In the genomic region with DNA sequence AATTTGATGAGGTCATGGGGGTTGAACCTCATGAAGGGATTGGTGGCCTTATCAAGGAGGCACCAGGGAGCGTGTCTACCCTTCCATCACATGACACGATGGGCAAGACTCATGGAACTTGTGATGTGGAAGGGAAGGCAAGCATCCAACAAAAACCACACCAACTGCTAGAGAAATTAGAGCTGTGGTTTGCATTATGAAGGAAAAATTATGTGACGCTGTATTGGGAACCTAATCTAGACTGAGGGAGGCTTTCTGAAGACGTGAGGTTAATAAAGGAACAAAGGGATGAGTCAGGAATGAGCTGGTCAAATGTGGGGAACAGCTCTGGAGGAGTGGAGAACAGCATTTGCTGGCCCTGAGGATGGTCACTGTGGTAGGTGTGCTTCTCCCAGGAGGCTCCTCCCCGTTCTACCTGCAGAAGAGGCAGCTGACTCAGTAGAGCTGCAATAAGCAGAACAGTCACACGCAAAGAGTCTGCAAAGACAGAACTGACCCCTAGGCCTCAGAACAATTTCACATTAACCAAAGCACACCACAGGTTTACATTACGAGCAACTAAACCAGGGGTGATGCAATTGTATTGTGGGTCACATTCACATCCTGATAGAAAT, we compare ENCODE assay signal across 18 cellular contexts.
DNase-seq lines count a peak whose midpoint lies in the region; ATAC-seq and TF ChIP-seq lines count a peak whose summit lies in the region.
"Had no signal": no experiment of that assay in that cellular context is flagged by ENCODE, and none has a peak within 500 bp of the region (broad histone marks: within the 10 kb centered on the region; RNA-seq: fewer than 3 reads in every experiment).

No MANE protein-coding gene starts in this region.

- in situ Hi-C loops in astrocyte of the spinal cord (cut with HindIII; ENCODE audit: low sequenced_read_pairs): no loop called here

- H3K27ac Mint-ChIP-seq in HFFc6: peak overlapping the region; percentile 83
- H3K27ac Mint-ChIP-seq: activated T-helper 17 cell treated with anti-CD3 and anti-CD28 coated beads, Interleukin-2, amount 50 U/mL, for 72 hours; T-helper 2 cell treated with Interferon-gamma antibody and Interleukin-4, amounts not matched to agents 5 μg/mL and 100 μg/mL, for 36 hours had no signal

- peaks cover 28% of the 10 kb centered on the region for H3K4me1 Mint-ChIP-seq in HFFc6 (ENCODE audit: low read depth)
- H3K4me1 Mint-ChIP-seq: activated T-helper 17 cell treated with anti-CD3 and anti-CD28 coated beads, Interleukin-2, amount 50 U/mL, for 72 hours had no signal

- no peaks in the 10 kb centered on the region for H3K9me3 Mint-ChIP-seq in HFFc6
- H3K9me3 Mint-ChIP-seq: activated T-helper 17 cell treated with anti-CD3 and anti-CD28 coated beads, Interleukin-2, amount 50 U/mL, for 72 hours; T-helper 2 cell treated with Interferon-gamma antibody and Interleukin-4, amounts not matched to agents 5 μg/mL and 100 μg/mL, for 36 hours had no signal

- H3K4me3 Mint-ChIP-seq in HFFc6: peak overlapping the region; percentile 1; the same call in 1 of the 2 replicates
- H3K4me3 Mint-ChIP-seq: activated T-helper 17 cell treated with anti-CD3 and anti-CD28 coated beads, Interleukin-2, amount 50 U/mL, for 72 hours; T-helper 2 cell treated with Interferon-gamma antibody and Interleukin-4, amounts not matched to agents 5 μg/mL and 100 μg/mL, for 36 hours had no signal

- TF ChIP-seq CTCF in AG09309 (IDR thresholded peaks at IDR 0.05; ENCODE audit: control insufficient read depth, insufficient read depth, low read depth, low read length, missing control alignments) (no peak), HFFc6 (IDR thresholded peaks at IDR 0.05) (no peak), astrocyte of the spinal cord (IDR thresholded peaks at IDR 0.05; ENCODE audit: low read depth, low read length) (no peak)

- H3K36me3 Mint-ChIP-seq in HFFc6 (ENCODE audit: low read depth): no peaks in the 10 kb centered on the region

- ATAC-seq in GM18907 (IDR thresholded peaks at IDR 0.05; ENCODE audit: unreplicated experiment): no peak
- ATAC-seq: activated T-helper 17 cell treated with anti-CD3 and anti-CD28 coated beads, Interleukin-2, amount 50 U/mL, for 72 hours; upper lobe of right lung had no signal

- peak; percentile 53 for DNase-seq in AG09309 (ENCODE audit: low read depth)
- DNase-seq in HFFc6: peak; percentile 26
- peak; percentile 92 for DNase-seq in astrocyte of the spinal cord (ENCODE audit: low read depth, low spot score)
- DNase-seq in iris pigment epithelial cell (ENCODE audit: low read depth): peak; percentile 93
- DNase-seq in midbrain (lab: John Stamatoyannopoulos, UW): no peak
- no peak for DNase-seq in stimulated activated CD4-positive, alpha-beta T cell treated with anti-CD3 and anti-CD28 coated beads, Interleukin-15, amount 100 ng/mL, for 24 hours
- DNase-seq in NCI-H69 (lab: John Stamatoyannopoulos, UW): no peak
- DNase-seq: caudate nucleus; DMS153; NCI-H1436; NCI-H748 treated with DMSO at 0.1 percent for 48 hours; SHP77 treated with DMSO at 0.1 percent for 48 hours; stimulated activated CD4-positive, alpha-beta T cell treated with anti-CD3 and anti-CD28 coated beads, Interleukin-2, amount 100 ng/mL, for 24 hours had no signal

- H3K4me3 ChIP-seq in AG09309 (ENCODE audit: control insufficient read depth, low read depth, low read length) (no peak overlapping the region), astrocyte of the spinal cord (ENCODE audit: low read depth, low read length) (no peak overlapping the region)
- H3K4me3 ChIP-seq: prostate gland, upper lobe of right lung had no signal

- H3K27me3 Mint-ChIP-seq in HFFc6 (ENCODE audit: insufficient read depth): peaks cover 16% of the 10 kb centered on the region
- H3K27me3 Mint-ChIP-seq: activated T-helper 17 cell treated with anti-CD3 and anti-CD28 coated beads, Interleukin-2, amount 50 U/mL, for 72 hours had no signal

Comparison
In these comparisons a context has a peak if more than half of its experiments do, and no peak if none do; other contexts are left out.
1. DNase-seq: peak in AG09309 (single experiment), HFFc6 (single experiment), astrocyte of the spinal cord (single experiment) and iris pigment epithelial cell (single experiment); none in midbrain (single experiment), stimulated activated CD4-positive, alpha-beta T cell treated with anti-CD3 and anti-CD28 coated beads, Interleukin-15, amount 100 ng/mL, for 24 hours (single experiment) and NCI-H69 (single experiment).